ENCODE assay signal across 9 cellular contexts in the genomic region with DNA sequence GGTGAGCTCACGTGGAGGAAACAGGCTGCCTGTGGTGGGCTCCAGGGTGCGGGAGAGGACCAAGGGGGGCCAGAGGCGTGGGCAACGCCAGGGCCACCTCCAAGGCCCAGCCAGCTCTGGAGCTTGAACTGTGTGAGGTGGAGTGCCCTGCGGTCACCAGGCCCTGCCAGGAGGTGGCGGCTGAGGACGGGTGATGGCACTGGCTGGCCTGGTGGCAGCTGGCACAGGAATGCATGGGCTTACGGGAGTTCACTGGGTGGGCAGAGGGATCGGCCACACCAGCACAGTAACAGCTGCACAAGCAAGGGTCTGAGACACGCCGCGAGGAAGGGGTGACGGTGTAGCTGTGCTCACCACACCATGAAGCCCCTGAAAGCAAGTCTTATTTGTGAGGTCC. TPM values are rescaled to one million over a fixed set of nuclear protein-coding genes. Genes with fewer than 3 reads are reported as not detected.
DNase-seq lines count a peak whose midpoint lies in the region; ATAC-seq, FAIRE-seq and TF ChIP-seq lines count a peak whose summit lies in the region.
"Had no signal": no experiment of that assay in that cellular context is flagged by ENCODE, and none has a peak within 500 bp of the region (broad histone marks: within the 10 kb centered on the region; RNA-seq: fewer than 3 reads in every experiment).

No MANE protein-coding gene starts in this region.

- no peaks in the 10 kb centered on the region for H3K9me3 ChIP-seq in osteoblast (ENCODE audit: low read depth, low read length)
- H3K9me3 ChIP-seq: uterus had no signal

- DNase-seq in D721Med (ENCODE audit: insufficient read length, low spot score): no peak
- peak; percentile 44 for DNase-seq in dermis blood vessel endothelial cell
- DNase-seq in osteoblast (ENCODE audit: insufficient read length, low spot score, missing footprints): peak; percentile 80
- no peak for DNase-seq in mucosa of gallbladder (ENCODE audit: low spot score)
- no peak for DNase-seq in NCI-H446 treated with DMSO at 0.1 percent for 48 hours (lab: John Stamatoyannopoulos, UW)
- DNase-seq: uterus had no signal

- FAIRE-seq in D721Med (lab: Jason Lieb, UNC): no peak

- H2AFZ ChIP-seq in osteoblast (ENCODE audit: low read length): no peak overlapping the region

- no peak overlapping the region for H3K27ac ChIP-seq in osteoblast (ENCODE audit: low read depth, low read length)
- H3K27ac ChIP-seq: uterus had no signal

- ATAC-seq in HG02884 (IDR thresholded peaks at IDR 0.05; ENCODE audit: unreplicated experiment): no peak
- no peak for ATAC-seq in GM21528 (IDR thresholded peaks at IDR 0.05; ENCODE audit: low FRiP score, unreplicated experiment)

- peaks cover 33% of the 10 kb centered on the region for H3K36me3 ChIP-seq in osteoblast (ENCODE audit: insufficient read depth, low read length)
- H3K36me3 ChIP-seq: uterus had no signal

- H3K27me3 ChIP-seq in osteoblast (ENCODE audit: insufficient read depth, low read length): no peaks in the 10 kb centered on the region
- H3K27me3 ChIP-seq: uterus had no signal

- peaks cover 77% of the 10 kb centered on the region for H3K79me2 ChIP-seq in osteoblast (ENCODE audit: insufficient read depth, low read length)

- H4K20me1 ChIP-seq in osteoblast (ENCODE audit: insufficient read depth, low read length): peaks cover 57% of the 10 kb centered on the region

- no peak overlapping the region for H3K4me3 ChIP-seq in osteoblast (ENCODE audit: insufficient read depth, low read length)
- H3K4me3 ChIP-seq: uterus had no signal

- no peaks in the 10 kb centered on the region for H3K4me1 ChIP-seq in osteoblast (ENCODE audit: insufficient read depth, low read length)

- H3K4me2 ChIP-seq in osteoblast (ENCODE audit: insufficient read depth, low read length): no peak overlapping the region

- peak; percentile 32 for TF ChIP-seq CTCF in D721Med (IDR thresholded peaks at IDR 0.05; ENCODE audit: insufficient read depth, missing control alignments)
- peak; percentile 41 for TF ChIP-seq CTCF in LNCAP (IDR thresholded peaks at IDR 0.05)
- peak; percentile 27 for TF ChIP-seq CTCF in osteoblast (IDR thresholded peaks at IDR 0.05; ENCODE audit: extremely low read depth, low read depth, low read length)

RNA-seq across cellular contexts. Expression of a gene that starts 15.8 kb away (rescaled TPM):
- total RNA-seq in dermis blood vessel endothelial cell: 24.8 and 40.6 TPM in 2 replicates
- 30.8 and 35.9 TPM in 2 replicates for total RNA-seq in osteoblast
- total RNA-seq in mucosa of gallbladder: 139 TPM

Comparison
In these comparisons a context has a peak if more than half of its experiments do, and no peak if none do; other contexts are left out.
1. DNase-seq: peak in dermis blood vessel endothelial cell (single experiment) and osteoblast (single experiment); none in D721Med (single experiment), mucosa of gallbladder (single experiment) and NCI-H446 treated with DMSO at 0.1 percent for 48 hours (single experiment).
2. Peak in every context shown above with its lines, with median percentiles within 50 percentile points of each other: CTCF ChIP-seq.